14 cellular contexts compared by ENCODE assay signal in the genomic region with DNA sequence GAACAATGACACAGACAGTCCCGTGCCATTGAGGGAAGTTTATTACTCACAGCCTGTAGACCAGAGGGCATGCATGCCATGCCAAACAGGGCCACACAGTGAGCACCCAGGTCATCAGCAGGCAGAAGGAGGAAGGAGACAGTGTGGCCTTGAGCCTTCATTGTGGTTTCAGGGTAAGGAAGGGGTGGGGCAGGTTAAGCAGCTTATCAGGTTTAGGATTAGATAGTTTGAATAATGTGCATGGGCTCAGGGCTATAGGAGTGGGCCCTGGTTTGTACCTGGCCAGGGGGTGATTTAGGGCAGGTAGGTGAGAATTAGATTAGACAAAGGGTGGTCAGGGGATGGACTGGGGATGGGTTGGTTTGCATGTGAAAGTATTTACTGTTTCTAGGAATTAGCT.
"Had no signal": no experiment of that assay in that cellular context is flagged by ENCODE, and none has a peak within 500 bp of the region (broad histone marks: within the 10 kb centered on the region; RNA-seq: fewer than 3 reads in every experiment).

No MANE protein-coding gene starts in this region.

- H3K9me3 Mint-ChIP-seq: activated CD4-positive, alpha-beta T cell treated with anti-CD3 and anti-CD28 coated beads, Interleukin-2, amount 10 ng/mL, durations not matched to agents 7 days and 5 days; activated naive CD4-positive, alpha-beta T cell treated with anti-CD3 and anti-CD28 coated beads, Interleukin-2, amount 50 U/mL, for 72 hours; activated T-cell treated with anti-CD3 and anti-CD28 coated beads, Interleukin-2, amount 50 U/mL, for 24 hours; nephron had no signal

- ATAC-seq: activated naive CD4-positive, alpha-beta T cell treated with anti-CD3 and anti-CD28 coated beads, Interleukin-2, amount 50 U/mL, for 72 hours; T-helper 17 cell had no signal

- H3K4me3 Mint-ChIP-seq: activated CD4-positive, alpha-beta T cell treated with anti-CD3 and anti-CD28 coated beads, Interleukin-2, amount 10 ng/mL, durations not matched to agents 7 days and 5 days; activated T-cell treated with anti-CD3 and anti-CD28 coated beads, Interleukin-2, amount 50 U/mL, for 24 hours; nephron; T-helper 17 cell had no signal

- DNase-seq: activated CD4-positive, alpha-beta T cell treated with anti-CD3 and anti-CD28 coated beads, Interleukin-2, amount 10 ng/mL, durations not matched to agents 7 days and 5 days; activated effector memory CD4-positive, alpha-beta T cell treated with Interleukin-2 at 50 U/mL for 16 hours; activated T-cell treated with anti-CD3 and anti-CD28 coated beads, Interleukin-2, amount 50 U/mL, for 24 hours; esophagus squamous epithelium; kidney; left ventricle myocardium inferior; nucleus accumbens; stimulated activated CD4-positive, alpha-beta T cell treated with anti-CD3 and anti-CD28 coated beads, Interleukin-15, amount 100 ng/mL, for 24 hours; stimulated activated CD4-positive, alpha-beta T cell treated with anti-CD3 and anti-CD28 coated beads, Interleukin-4, amount 100 ng/mL, for 1 hour; stimulated activated naive CD4-positive, alpha-beta T cell treated with Interleukin-2 at 50 U/mL for 16 hours; T-helper 17 cell; transverse colon had no signal

- H3K36me3 Mint-ChIP-seq: activated naive CD4-positive, alpha-beta T cell treated with anti-CD3 and anti-CD28 coated beads, Interleukin-2, amount 50 U/mL, for 72 hours had no signal

- H3K27ac Mint-ChIP-seq: activated CD4-positive, alpha-beta T cell treated with anti-CD3 and anti-CD28 coated beads, Interleukin-2, amount 10 ng/mL, durations not matched to agents 7 days and 5 days; activated naive CD4-positive, alpha-beta T cell treated with anti-CD3 and anti-CD28 coated beads, Interleukin-2, amount 50 U/mL, for 72 hours; activated T-cell treated with anti-CD3 and anti-CD28 coated beads, Interleukin-2, amount 50 U/mL, for 24 hours; nephron; T-helper 17 cell had no signal

- H3K27me3 Mint-ChIP-seq: activated T-cell treated with anti-CD3 and anti-CD28 coated beads, Interleukin-2, amount 50 U/mL, for 24 hours had no signal

- H3K4me1 Mint-ChIP-seq: nephron had no signal
